14 cellular contexts compared by ENCODE assay signal in genomic region chr2:23673082-23673481, GRCh38.
A peak's percentile ranks its signal among the peaks of the same experiment; 100 is the strongest.
DNase-seq lines count a peak whose midpoint lies in the region; ATAC-seq, FAIRE-seq and TF ChIP-seq lines count a peak whose summit lies in the region.
"Had no signal": no experiment of that assay in that cellular context is flagged by ENCODE, and none has a peak within 500 bp of the region (broad histone marks: within the 10 kb centered on the region; RNA-seq: fewer than 3 reads in every experiment).

No MANE protein-coding gene starts in this region.

- TF ChIP-seq CTCF in RWPE1 (conservative IDR thresholded peaks at IDR 0.05; ENCODE audit: low read depth) (no peak), epithelial cell of esophagus (IDR thresholded peaks at IDR 0.05; ENCODE audit: insufficient read depth, low read depth, low read length, missing control alignments) (no peak), neural progenitor cell (IDR thresholded peaks at IDR 0.05) (no peak), A673 (conservative IDR thresholded peaks at IDR 0.05; ENCODE audit: low read depth, low read length) (no peak)

- no peaks in the 10 kb centered on the region for H3F3A ChIP-seq in neural progenitor cell (ENCODE audit: low read depth)

- H3K27ac ChIP-seq in RWPE1: peak overlapping the region; percentile 95
- no peak overlapping the region for H3K27ac ChIP-seq in neural progenitor cell
- H3K27ac ChIP-seq in A673 (ENCODE audit: low read depth, low read length, poor library complexity, severe bottlenecking): no peak overlapping the region
- H3K27ac ChIP-seq: A549 had no signal

- H3K4me1 ChIP-seq in neural progenitor cell (peaks cover 5% of the 10 kb centered on the region), A673 (ENCODE audit: insufficient read depth, low read length, poor library complexity, severe bottlenecking) (peaks cover 17% of the 10 kb centered on the region)
- H3K4me1 ChIP-seq: A549, Caco-2 had no signal

- POLR2A ChIA-PET in RWPE1 (lab: Yijun Ruan, JAX; ENCODE audit: low non-redundant PET) (no interaction called here), A673 (lab: Charles Lee; ENCODE audit: low non-redundant PET) (no interaction called here)

- no peak overlapping the region for H3K4me3 Mint-ChIP-seq in neural progenitor cell
- no peak overlapping the region for H3K4me3 Mint-ChIP-seq in activated T-cell treated with anti-CD3 and anti-CD28 coated beads, Interleukin-2, amount 50 U/mL, for 4 hours
- H3K4me3 Mint-ChIP-seq: CD14-positive monocyte; CD8-positive, alpha-beta memory T cell; GM23338; H9 had no signal

- peak; percentile 96 for FAIRE-seq in HTR-8/SVneo (lab: Jason Lieb, UNC)
- FAIRE-seq: A549 had no signal

- peaks cover 6% of the 10 kb centered on the region for H3K36me3 Mint-ChIP-seq in neural progenitor cell
- no peaks in the 10 kb centered on the region for H3K36me3 Mint-ChIP-seq in activated T-cell treated with anti-CD3 and anti-CD28 coated beads, Interleukin-2, amount 50 U/mL, for 4 hours (ENCODE audit: insufficient read depth)
- H3K36me3 Mint-ChIP-seq: CD14-positive monocyte had no signal

- H3K4me3 ChIP-seq in epithelial cell of esophagus (ENCODE audit: low read length) (no peak overlapping the region), neural progenitor cell (no peak overlapping the region), A673 (ENCODE audit: low read depth, low read length, poor library complexity, severe bottlenecking) (no peak overlapping the region)
- H3K4me3 ChIP-seq: A549, GM23338 had no signal

- no TSS peak for BruUV-seq in A673 (replicated peaks; lab: Mats Ljungman, UMichigan)

- H3K27ac Mint-ChIP-seq in neural progenitor cell: peak overlapping the region; percentile 27
- H3K27ac Mint-ChIP-seq: CD14-positive monocyte; CD8-positive, alpha-beta memory T cell; GM23338 had no signal

- H3K4me2 ChIP-seq in neural progenitor cell: no peak overlapping the region
- H3K4me2 ChIP-seq: A549, GM23338 had no signal

- peaks cover 17% of the 10 kb centered on the region for H3K4me1 Mint-ChIP-seq in neural progenitor cell
- H3K4me1 Mint-ChIP-seq in activated T-cell treated with anti-CD3 and anti-CD28 coated beads, Interleukin-2, amount 50 U/mL, for 4 hours (ENCODE audit: low read depth): no peaks in the 10 kb centered on the region
- H3K4me1 Mint-ChIP-seq: CD14-positive monocyte; CD8-positive, alpha-beta memory T cell had no signal

- H3K9me3 ChIP-seq in neural progenitor cell (ENCODE audit: low read depth) (no peaks in the 10 kb centered on the region), A673 (ENCODE audit: low read depth, low read length, poor library complexity, severe bottlenecking) (peaks cover under 1% of the 10 kb centered on the region)
- H3K9me3 ChIP-seq: A549, Caco-2 had no signal

- H3K9ac ChIP-seq in neural progenitor cell: no peak overlapping the region

- H2AFZ ChIP-seq in neural progenitor cell (replicated peaks): no peak overlapping the region
- H2AFZ ChIP-seq: GM23338 had no signal

- H4K20me1 ChIP-seq in neural progenitor cell (ENCODE audit: low read depth): no peaks in the 10 kb centered on the region

- DNase-seq in HTR-8/SVneo (ENCODE audit: insufficient read length, low spot score) (no peak), RWPE1 (ENCODE audit: low spot score) (no peak), epithelial cell of esophagus (ENCODE audit: low read depth) (peak; percentile 42), neural progenitor cell (ENCODE audit: low spot score) (no peak), A673 (ENCODE audit: low spot score) (no peak)
- DNase-seq in activated naive CD4-positive, alpha-beta T cell treated with Interleukin-2 at 50 U/mL for 16 hours: no peak
- no peak for DNase-seq in activated T-cell treated with anti-CD3 and anti-CD28 coated beads, Interleukin-2, amount 50 U/mL, for 4 hours
- DNase-seq: Caco-2; CD8-positive, alpha-beta memory T cell; DMS53; H9 had no signal

- peaks cover 11% of the 10 kb centered on the region for H3K27me3 Mint-ChIP-seq in neural progenitor cell (ENCODE audit: insufficient read depth, low read depth)
- H3K27me3 Mint-ChIP-seq in activated T-cell treated with anti-CD3 and anti-CD28 coated beads, Interleukin-2, amount 50 U/mL, for 4 hours (ENCODE audit: low read depth): no peaks in the 10 kb centered on the region

- no peaks in the 10 kb centered on the region for H3K36me3 ChIP-seq in neural progenitor cell
- no peaks in the 10 kb centered on the region for H3K36me3 ChIP-seq in A673 (ENCODE audit: insufficient read depth, low read length, poor library complexity, severe bottlenecking)

- ATAC-seq in activated T-cell treated with anti-CD3 and anti-CD28 coated beads, Interleukin-2, amount 50 U/mL, for 4 hours: no peak
- ATAC-seq: A549 had no signal

- no peaks in the 10 kb centered on the region for H3K79me2 ChIP-seq in neural progenitor cell (ENCODE audit: low read depth)

- H3K27me3 ChIP-seq in neural progenitor cell (no peaks in the 10 kb centered on the region), A673 (replicated peaks; ENCODE audit: insufficient read depth, low read depth, low read length, poor library complexity) (no peaks in the 10 kb centered on the region)

- H3K9me3 Mint-ChIP-seq in neural progenitor cell: no peaks in the 10 kb centered on the region
- H3K9me3 Mint-ChIP-seq in activated T-cell treated with anti-CD3 and anti-CD28 coated beads, Interleukin-2, amount 50 U/mL, for 4 hours: peaks cover 5% of the 10 kb centered on the region
- H3K9me3 Mint-ChIP-seq: GM23338, H9 had no signal

- CTCF ChIA-PET in RWPE1 (lab: Yijun Ruan, JAX): no interaction called here
- CTCF ChIA-PET in A673 (lab: Charles Lee): no interaction called here

- intact Hi-C loops in A673 (cut with micrococcal nuclease; ENCODE audit: unreplicated experiment): no loop called here
